ENCODE assay signal across 8 cellular contexts in genomic region chr14:89899917-89900680, GRCh38. TPM values are rescaled to one million over a fixed set of nuclear protein-coding genes. Genes with fewer than 3 reads are reported as not detected.
DNase-seq lines count a peak whose midpoint lies in the region; ATAC-seq and TF ChIP-seq lines count a peak whose summit lies in the region.

No MANE protein-coding gene starts in this region.

- no peaks in the 10 kb centered on the region for H3K9me3 ChIP-seq in lower lobe of right lung

- H3K27ac ChIP-seq in lower lobe of right lung, result no peak overlapping the region

- TF ChIP-seq CTCF in astrocyte of the spinal cord (IDR thresholded peaks at IDR 0.05; ENCODE audit: low read depth, low read length), result peak; percentile 55
- peak; percentile 50 for TF ChIP-seq CTCF in lower lobe of right lung (IDR thresholded peaks at IDR 0.05)

- H3K27me3 ChIP-seq in lower lobe of right lung (ENCODE audit: low read depth), result no peaks in the 10 kb centered on the region

- H3K4me1 ChIP-seq in lower lobe of right lung, result no peaks in the 10 kb centered on the region

- no peak for ATAC-seq in lower lobe of right lung

- DNase-seq in NCI-H748 (lab: John Stamatoyannopoulos, UW; ENCODE audit: unreplicated experiment), result peak; percentile 35
- no peak for DNase-seq in NCI-H748 treated with DMSO at 0.1 percent for 48 hours (lab: John Stamatoyannopoulos, UW)
- peak; percentile 52 to 68 for DNase-seq in Kasumi-1 (lab: John Stamatoyannopoulos, UW)
- DNase-seq in astrocyte of the spinal cord (ENCODE audit: low read depth, low spot score), result peak; percentile 32
- DNase-seq in lower lobe of right lung, result no peak
- DNase-seq in posterior cingulate gyrus, result no peak
- no peak for DNase-seq in foreskin melanocyte
- DNase-seq in retina, result no peak

- intact Hi-C loops in lower lobe of right lung (cut with DNase I), result no loop called here
- intact Hi-C loops in posterior cingulate gyrus (cut with DNase I), result no loop called here

- H3K4me3 ChIP-seq in astrocyte of the spinal cord (ENCODE audit: low read depth, low read length), result no peak overlapping the region
- no peak overlapping the region for H3K4me3 ChIP-seq in lower lobe of right lung

- in situ Hi-C loops in astrocyte of the spinal cord (cut with HindIII; ENCODE audit: low sequenced_read_pairs), result no loop called here

- no peaks in the 10 kb centered on the region for H3K36me3 ChIP-seq in lower lobe of right lung

RNA-seq across cellular contexts. Expression of gene EFCAB11, which starts 54.4 kb away (rescaled TPM):
- total RNA-seq in lower lobe of right lung, result 5.8 TPM

RNA-seq across cellular contexts. Expression of gene TDP1, which starts 55.6 kb away (rescaled TPM):
- 9.6 TPM for total RNA-seq in lower lobe of right lung

Comparison
In these comparisons a context has a peak if more than half of its experiments do, and no peak if none do; other contexts are left out.
1. DNase-seq: peak in NCI-H748 (single experiment), Kasumi-1 (2 of 2) and astrocyte of the spinal cord (single experiment); none in NCI-H748 treated with DMSO at 0.1 percent for 48 hours (single experiment), lower lobe of right lung (single experiment), posterior cingulate gyrus (0 of 10), foreskin melanocyte (single experiment) and retina (single experiment).